In genomic region chr4:145609494-145610427, GRCh38 we compare ENCODE assay signal across 8 cellular contexts. TPM values are rescaled to one million over a fixed set of nuclear protein-coding genes. Genes with fewer than 3 reads are reported as not detected.
DNase-seq lines count a peak whose midpoint lies in the region; ATAC-seq and TF ChIP-seq lines count a peak whose summit lies in the region.

No MANE protein-coding gene starts in this region.

- H3K14ac ChIP-seq in IMR-90 (replicated peaks; ENCODE audit: low read depth, low read length): no peak overlapping the region

- H3K4me1 Mint-ChIP-seq in CD8-positive, alpha-beta memory T cell: peaks cover 0 to 7% (median 3%) of the 10 kb centered on the region in 3 donors

- H3K27me3 ChIP-seq in CD8-positive, alpha-beta memory T cell (ENCODE audit: insufficient read depth, low read length, poor library complexity, severe bottlenecking): no peaks in the 10 kb centered on the region
- 0 out of 2 replicates have a peak, but pooled peaks cover 2% of the 10 kb centered on the region for H3K27me3 ChIP-seq in IMR-90 (ENCODE audit: control insufficient read depth, insufficient read depth, low read length)

- H2AFZ ChIP-seq in IMR-90 (replicated peaks; ENCODE audit: low read length, poor library complexity): no peak overlapping the region

- dilution Hi-C loops in IMR-90 (cut with HindIII; ENCODE audit: low sequenced_read_pairs, unreplicated experiment): no loop called here

- TF ChIP-seq CTCF in IMR-90 (conservative IDR thresholded peaks at IDR 0.05; ENCODE audit: low read depth, low read length) (peak; percentile 84), retinal pigment epithelial cell (conservative IDR thresholded peaks at IDR 0.05; ENCODE audit: low read depth, low read length) (peak; percentile 79)

- WGBS in IMR-90 (ENCODE audit: extremely low coverage in 2 of 2, insufficient read length in 1 of 2), 2 experiments: no CpG with 5 or more reads among the region's 4 CpGs

- no peaks in the 10 kb centered on the region for H3K9me1 ChIP-seq in IMR-90 (ENCODE audit: insufficient read depth, low read length)

- DNase-seq in CD8-positive, alpha-beta memory T cell: peak; percentile 24 to 61 (median 31)
- peak; percentile 77 for DNase-seq in IMR-90
- DNase-seq in SK-MEL-5 (ENCODE audit: low read depth, low spot score): peak; percentile 73
- DNase-seq in activated naive CD4-positive, alpha-beta T cell treated with anti-CD3 and anti-CD28 coated beads, Interleukin-2, amount 50 U/mL, for 72 hours (ENCODE audit: low spot score in 2 of 2): peak in 1 of 2 donors; percentile 67
- DNase-seq in head of caudate nucleus: peak; percentile 14 to 87 (median 72)
- no peak for DNase-seq in retinal pigment epithelial cell (ENCODE audit: low read depth)

- H3K4me3 ChIP-seq in CD8-positive, alpha-beta memory T cell (ENCODE audit: low read length): no peak overlapping the region
- H3K4me3 ChIP-seq in IMR-90 (ENCODE audit: insufficient read depth, low read depth, low read length) (no peak overlapping the region), retinal pigment epithelial cell (ENCODE audit: low read length) (no peak overlapping the region)

- ATAC-seq in GM19324 (IDR thresholded peaks at IDR 0.05; ENCODE audit: low FRiP score, unreplicated experiment): peak; percentile 51
- peak; percentile 85 for ATAC-seq in IMR-90 (ENCODE audit: low read depth)
- peak; percentile 52 to 59 for ATAC-seq in activated naive CD4-positive, alpha-beta T cell treated with anti-CD3 and anti-CD28 coated beads, Interleukin-2, amount 50 U/mL, for 72 hours
- no peak for ATAC-seq in GM21423 (IDR thresholded peaks at IDR 0.05; ENCODE audit: unreplicated experiment)

- H3K79me1 ChIP-seq in IMR-90 (ENCODE audit: low read depth in 1 of 2, low read length in 2 of 2): no peaks in the 10 kb centered on the region

- H3K27ac Mint-ChIP-seq in CD8-positive, alpha-beta memory T cell: no peak overlapping the region
- H3K27ac Mint-ChIP-seq in activated naive CD4-positive, alpha-beta T cell treated with anti-CD3 and anti-CD28 coated beads, Interleukin-2, amount 50 U/mL, for 72 hours: no peak overlapping the region

- H3K27me3 Mint-ChIP-seq in CD8-positive, alpha-beta memory T cell: peaks cover 4 to 18% of the 10 kb centered on the region in 2 donors

- CTCF ChIA-PET in CD8-positive, alpha-beta memory T cell (lab: Charles Lee): interaction anchor here (0.6 kb wide), 1 partner anchor 200 kb away, joined by 3 read pairs; no protein-coding TSS in a partner anchor
- CTCF ChIA-PET in IMR-90 (lab: Yijun Ruan, JAX): interaction anchor here (0.6 to 1.6 kb wide), 13 partner anchors 8 to 650 kb away, joined by 3 to 9 read pairs (median 4); no protein-coding TSS in a partner anchor

- H3K23ac ChIP-seq in IMR-90 (ENCODE audit: low read depth, low read length): no peak overlapping the region

- H4K5ac ChIP-seq in IMR-90 (ENCODE audit: low read depth, low read length): no peak overlapping the region

- H4K91ac ChIP-seq in IMR-90 (ENCODE audit: insufficient read depth, low read depth, low read length): no peak overlapping the region

- no peak overlapping the region for H3K4ac ChIP-seq in IMR-90 (ENCODE audit: low read depth, low read length)

- no peak overlapping the region for H3K27ac ChIP-seq in CD8-positive, alpha-beta memory T cell (ENCODE audit: low read depth, low read length)
- no peak overlapping the region for H3K27ac ChIP-seq in IMR-90 (ENCODE audit: insufficient read depth, low read length)

- no peak overlapping the region for H4K8ac ChIP-seq in IMR-90 (ENCODE audit: low read depth in 2 of 2, low read length in 2 of 2)

- TF ChIP-seq POLR2A in IMR-90 (IDR thresholded peaks at IDR 0.05; ENCODE audit: low read depth, low read length): no peak

- no TSS peak for BruUV-seq in IMR-90 (replicated peaks; lab: Mats Ljungman, UMichigan)

- H2BK15ac ChIP-seq in IMR-90 (ENCODE audit: low read depth, low read length): no peak overlapping the region

- TF ChIP-seq RAD21 in IMR-90 (IDR thresholded peaks at IDR 0.05; ENCODE audit: low read length): peak; percentile 83

- no peak overlapping the region for H3K4me2 ChIP-seq in IMR-90 (ENCODE audit: low read depth, low read length)

- no peak overlapping the region for H3K18ac ChIP-seq in IMR-90 (ENCODE audit: low read depth, low read length)

- no peaks in the 10 kb centered on the region for H3K9me3 ChIP-seq in CD8-positive, alpha-beta memory T cell (ENCODE audit: low read length)
- no peaks in the 10 kb centered on the region for H3K9me3 ChIP-seq in IMR-90 (ENCODE audit: control insufficient read depth, insufficient read depth, low read length)

- no peaks in the 10 kb centered on the region for H4K20me1 ChIP-seq in IMR-90 (ENCODE audit: insufficient read depth, low read length)

- H2BK120ac ChIP-seq in IMR-90 (ENCODE audit: low read depth, low read length): no peak overlapping the region

- POLR2A ChIA-PET in CD8-positive, alpha-beta memory T cell (lab: Charles Lee): no interaction called here
- POLR2A ChIA-PET in IMR-90 (lab: Charles Lee; ENCODE audit: unreplicated experiment): no interaction called here

- H2AK9ac ChIP-seq in IMR-90 (replicated peaks; ENCODE audit: low read depth, low read length, poor library complexity): no peak overlapping the region

- no peak overlapping the region for H2BK5ac ChIP-seq in IMR-90 (ENCODE audit: low read depth, low read length, poor library complexity, severe bottlenecking)

- H2AK5ac ChIP-seq in IMR-90 (ENCODE audit: low read depth, low read length): no peak overlapping the region

- H3K4me3 Mint-ChIP-seq in CD8-positive, alpha-beta memory T cell: no peak overlapping the region

- H2BK20ac ChIP-seq in IMR-90 (ENCODE audit: low read depth, low read length): no peak overlapping the region

- intact Hi-C loops in IMR-90 (cut with micrococcal nuclease): loop anchor here (1.0 to 2.0 kb wide), 5 partner anchors 52 to 1435 kb away; no protein-coding TSS in a partner anchor
- intact Hi-C loops in head of caudate nucleus (cut with DNase I): loop anchor here (5.0 to 10.0 kb wide), 2 partner anchors 125 to 377 kb away; no protein-coding TSS in a partner anchor

- in situ Hi-C loops in IMR-90 (cut with MboI; ENCODE audit: low sequenced_read_pairs): loop anchor here (10.0 to 25.0 kb wide), 2 partner anchors 125 to 397 kb away; partner anchors contain the start of gene SMAD1
- in situ Hi-C loops in SK-MEL-5 (cut with HindIII; ENCODE audit: low pct_unique_long_range_greater_than_20kb, low sequenced_read_pairs): no loop called here

- H3K36me3 Mint-ChIP-seq in CD8-positive, alpha-beta memory T cell: peaks cover 0 to 10% (median 0%) of the 10 kb centered on the region in 3 donors
- peaks cover 0 to 7% of the 10 kb centered on the region in 2 donors for H3K36me3 Mint-ChIP-seq in activated naive CD4-positive, alpha-beta T cell treated with anti-CD3 and anti-CD28 coated beads, Interleukin-2, amount 50 U/mL, for 72 hours

- no peaks in the 10 kb centered on the region for H3K4me1 ChIP-seq in CD8-positive, alpha-beta memory T cell (ENCODE audit: insufficient read depth, low read length)
- no peaks in the 10 kb centered on the region for H3K4me1 ChIP-seq in IMR-90 (ENCODE audit: control insufficient read depth, insufficient read depth, low read length)

- no peak overlapping the region for H3K56ac ChIP-seq in IMR-90 (ENCODE audit: extremely low read depth, insufficient read depth, low read length)

- H3K9ac ChIP-seq in IMR-90 (ENCODE audit: low read depth, low read length): no peak overlapping the region

- peaks cover 9 to 14% (median 11%) of the 10 kb centered on the region in 5 donors for H3K9me3 Mint-ChIP-seq in CD8-positive, alpha-beta memory T cell
- H3K9me3 Mint-ChIP-seq in activated naive CD4-positive, alpha-beta T cell treated with anti-CD3 and anti-CD28 coated beads, Interleukin-2, amount 50 U/mL, for 72 hours: peaks cover 11 to 12% of the 10 kb centered on the region in 2 donors

- H3K36me3 ChIP-seq in CD8-positive, alpha-beta memory T cell (ENCODE audit: insufficient read depth, low read length): no peaks in the 10 kb centered on the region
- no peaks in the 10 kb centered on the region for H3K36me3 ChIP-seq in IMR-90 (ENCODE audit: control insufficient read depth, insufficient read depth, low read length)

TF ChIP-seq in IMR-90, 13 proteins besides CTCF, POLR2A, EP300 and RAD21:
- TF ChIP-seq FOS (IDR thresholded peaks at IDR 0.05; ENCODE audit: low read depth, low read length): no peak
- TF ChIP-seq CEBPB (IDR thresholded peaks at IDR 0.05; ENCODE audit: low read depth, low read length): peak; percentile 77
- TF ChIP-seq SMC3 (IDR thresholded peaks at IDR 0.05; ENCODE audit: low read depth, low read length): peak; percentile 89
- TF ChIP-seq ELK1 (IDR thresholded peaks at IDR 0.05; ENCODE audit: borderline replicate concordance, low read depth, low read length): no peak
- TF ChIP-seq NFE2L2 (IDR thresholded peaks at IDR 0.05; ENCODE audit: low read depth, low read length): no peak
- TF ChIP-seq CHD1 (IDR thresholded peaks at IDR 0.05; ENCODE audit: low read depth, low read length): no peak

RNA-seq across cellular contexts. Expression of gene MMAA, which starts 9.4 kb away (rescaled TPM):
- total RNA-seq in CD8-positive, alpha-beta memory T cell: 10 to 100 TPM; 13.1 to 14.9 TPM
- 7.2 TPM for polyA plus RNA-seq in CD8-positive, alpha-beta memory T cell
- total RNA-seq in IMR-90 (2012; rRNA removed): 5.2 and 7.8 TPM in 2 replicates
- 3.9 and 4.4 TPM in 2 replicates for polyA plus RNA-seq in IMR-90 (2012; rRNA removed)
- 0.71 and 0.75 TPM in 2 replicates for polyA plus RNA-seq in IMR-90 (2012; cell fraction: cytosol; rRNA removed)
- polyA plus RNA-seq in IMR-90 (2012; cell fraction: nucleus; rRNA removed; ENCODE audit: low replicate concordance): 0.27 and 2.9 TPM in 2 replicates
- total RNA-seq in SK-MEL-5 (2014; rRNA removed; shearing (Covaris generic)): 4.2 and 5.0 TPM in 2 replicates
- 2.5 and 3.7 TPM in 2 replicates for polyA plus RNA-seq in SK-MEL-5 (2015; cell fraction: cytosol; rRNA removed)
- 2.3 and 3.8 TPM in 2 replicates for polyA plus RNA-seq in SK-MEL-5 (2015; cell fraction: nucleus; rRNA removed)
- 10 to 100 TPM; 14.0 to 22.7 TPM for total RNA-seq in activated naive CD4-positive, alpha-beta T cell treated with anti-CD3 and anti-CD28 coated beads, Interleukin-2, amount 50 U/mL, for 72 hours
